8 cellular contexts compared by ENCODE assay signal in genomic region chr6:90393232-90393884, GRCh38.
DNase-seq lines count a peak whose midpoint lies in the region; ATAC-seq, FAIRE-seq and TF ChIP-seq lines count a peak whose summit lies in the region.

No MANE protein-coding gene starts in this region.

- H3K4me3 Mint-ChIP-seq in activated T-cell treated with anti-CD3 and anti-CD28 coated beads, Interleukin-2, amount 50 U/mL, for 4 hours = no peak overlapping the region

- no peaks in the 10 kb centered on the region for H3K9me3 Mint-ChIP-seq in activated T-cell treated with anti-CD3 and anti-CD28 coated beads, Interleukin-2, amount 50 U/mL, for 4 hours

- peaks cover 10% of the 10 kb centered on the region for H3K27me3 ChIP-seq in AG04450 (ENCODE audit: control insufficient read depth, insufficient read depth, low read length)

- no peaks in the 10 kb centered on the region for H3K36me3 Mint-ChIP-seq in activated T-cell treated with anti-CD3 and anti-CD28 coated beads, Interleukin-2, amount 50 U/mL, for 4 hours (ENCODE audit: insufficient read depth)

- CTCF ChIA-PET in AG04450 (lab: Charles Lee) = interaction anchor here (0.6 to 3.5 kb wide), 64 partner anchors 9 to 520 kb away, joined by 3 to 70 read pairs (median 4); partner anchors contain the start of gene BACH2

- H3K27me3 Mint-ChIP-seq in activated T-cell treated with anti-CD3 and anti-CD28 coated beads, Interleukin-2, amount 50 U/mL, for 4 hours (ENCODE audit: low read depth) = no peaks in the 10 kb centered on the region

- ATAC-seq in GM18870 (IDR thresholded peaks at IDR 0.05; ENCODE audit: unreplicated experiment) = peak; percentile 58
- peak; percentile 17 to 24 for ATAC-seq in activated T-cell treated with anti-CD3 and anti-CD28 coated beads, Interleukin-2, amount 50 U/mL, for 4 hours

- POLR2A ChIA-PET in AG04450 (lab: Yijun Ruan, JAX) = interaction anchor here (0.5 kb wide), 1 partner anchor 453 kb away, joined by 3 read pairs; no protein-coding TSS in a partner anchor

- FAIRE-seq in RCC 7860 (lab: Jason Lieb, UNC) (no peak), urothelium cell line (lab: Jason Lieb, UNC) (no peak)

- no peak overlapping the region for H3K27ac ChIP-seq in AG04450 (ENCODE audit: low read depth, low read length)

- DNase-seq in AG04450 (ENCODE audit: low read depth, low spot score) = peak; percentile 32
- peak; percentile 44 for DNase-seq in HuH-7 (ENCODE audit: low spot score)
- peak; percentile 27 for DNase-seq in RCC 7860 (ENCODE audit: low spot score)
- peak; percentile 73 for DNase-seq in activated T-cell treated with anti-CD3 and anti-CD28 coated beads, Interleukin-2, amount 50 U/mL, for 4 hours
- DNase-seq in fibroblast of mammary gland (ENCODE audit: low read depth) = peak; percentile 75
- peak; percentile 13 for DNase-seq in occipital lobe (lab: John Stamatoyannopoulos, UW)
- DNase-seq in urothelium cell line (ENCODE audit: low spot score) = peak; percentile 52

- H3K4me1 Mint-ChIP-seq in activated T-cell treated with anti-CD3 and anti-CD28 coated beads, Interleukin-2, amount 50 U/mL, for 4 hours (ENCODE audit: low read depth) = peaks cover 54% of the 10 kb centered on the region

- no peak overlapping the region for H3K4me3 ChIP-seq in AG04450 (ENCODE audit: low read depth, low read length)
- H3K4me3 ChIP-seq in fibroblast of mammary gland (ENCODE audit: control insufficient read depth, low read depth, low read length) = no peak overlapping the region

- TF ChIP-seq CTCF in AG04450 (IDR thresholded peaks at IDR 0.05; ENCODE audit: low read depth, low read length) (peak; percentile 87), fibroblast of mammary gland (conservative IDR thresholded peaks at IDR 0.05; ENCODE audit: control insufficient read depth, insufficient read depth, low read depth, low read length) (peak; percentile 85)

- H3K9me3 ChIP-seq in AG04450 (ENCODE audit: control insufficient read depth, insufficient read depth, low read length) = no peaks in the 10 kb centered on the region

Comparison
In these comparisons a context has a peak if more than half of its experiments do, and no peak if none do; other contexts are left out.
1. DNase-seq: peak in every context shown above with its lines; median percentile 75 in fibroblast of mammary gland; 73 in activated T-cell treated with anti-CD3 and anti-CD28 coated beads, Interleukin-2, amount 50 U/mL, for 4 hours; 52 in urothelium cell line; 44 in HuH-7; 32 in AG04450; 27 in RCC 7860; 13 in occipital lobe.